Comparison of ENCODE assay signal across 8 cellular contexts in genomic region chr2:26300234-26300641, GRCh38. TPM values are rescaled to one million over a fixed set of nuclear protein-coding genes. Genes with fewer than 3 reads are reported as not detected.
DNase-seq lines count a peak whose midpoint lies in the region; ATAC-seq and TF ChIP-seq lines count a peak whose summit lies in the region.

No MANE protein-coding gene starts in this region.

- no peak for ATAC-seq in activated CD8-positive, alpha-beta memory T cell treated with anti-CD3 and anti-CD28 coated beads, Interleukin-2, amount 10 ng/mL, durations not matched to agents 7 days and 5 days
- no peak for ATAC-seq in HG03378 (IDR thresholded peaks at IDR 0.05; ENCODE audit: unreplicated experiment)

- peak overlapping the region in 1 of 2 donors; percentile 15 for H3K4me3 ChIP-seq in CD4-positive, alpha-beta memory T cell (ENCODE audit: low read length in 2 of 2)
- H3K4me3 ChIP-seq in SJSA1 = peak overlapping the region; percentile 37
- H3K4me3 ChIP-seq in fibroblast of the aortic adventitia (ENCODE audit: low read depth, low read length) = peak overlapping the region; percentile 64
- H3K4me3 ChIP-seq in trophoblast cell (ENCODE audit: low read depth, low read length) = no peak overlapping the region

- H3K79me1 ChIP-seq in trophoblast cell (ENCODE audit: low read length) = peaks cover 20% of the 10 kb centered on the region

- no peak overlapping the region for H3K9ac ChIP-seq in trophoblast cell (ENCODE audit: low read length)

- CTCF ChIA-PET in CD4-positive, alpha-beta memory T cell (lab: Charles Lee; ENCODE audit: partially characterized antibody) = interaction anchor here (0.6 to 1.7 kb wide), 3 partner anchors 9 to 56 kb away, joined by 3 to 8 read pairs (median 6); partner anchors contain the start of genes HADHA and HADHB
- CTCF ChIA-PET in activated CD8-positive, alpha-beta memory T cell treated with anti-CD3 and anti-CD28 coated beads, Interleukin-2, amount 10 ng/mL, durations not matched to agents 7 days and 5 days (lab: Charles Lee) = no interaction called here

- POLR2A ChIA-PET in CD4-positive, alpha-beta memory T cell (lab: Charles Lee; ENCODE audit: partially characterized antibody) = interaction anchor here (0.6 to 3.6 kb wide), 8 partner anchors 8 to 1507 kb away, joined by 3 to 32 read pairs (median 4); partner anchors contain the start of genes ADGRF3, HADHA, HADHB and PTRHD1

- H2BK5ac ChIP-seq in trophoblast cell (ENCODE audit: low read depth, low read length, poor library complexity) = peak overlapping the region; percentile 49

- peak overlapping the region; percentile 85 for H2BK12ac ChIP-seq in trophoblast cell (ENCODE audit: low read length)

- peak overlapping the region; percentile 88 for H2AFZ ChIP-seq in trophoblast cell (ENCODE audit: insufficient read depth, low read length, poor library complexity)

- H4K12ac ChIP-seq in trophoblast cell (ENCODE audit: low read depth, low read length) = peak overlapping the region; percentile 64

- no peaks in the 10 kb centered on the region for H3K4me1 Mint-ChIP-seq in CD4-positive, alpha-beta memory T cell
- H3K4me1 Mint-ChIP-seq in activated CD8-positive, alpha-beta memory T cell treated with anti-CD3 and anti-CD28 coated beads, Interleukin-2, amount 10 ng/mL, durations not matched to agents 7 days and 5 days = no peaks in the 10 kb centered on the region

- in situ Hi-C loops in GM13977 (cut with MboI; ENCODE audit: low pct_unique_long_range_greater_than_20kb, low sequenced_read_pairs, unreplicated experiment) = no loop called here

- H3K27me3 ChIP-seq in CD4-positive, alpha-beta memory T cell (ENCODE audit: insufficient read depth, low read length) = no peaks in the 10 kb centered on the region
- no peaks in the 10 kb centered on the region for H3K27me3 ChIP-seq in SJSA1 (replicated peaks)
- no peaks in the 10 kb centered on the region for H3K27me3 ChIP-seq in trophoblast cell (ENCODE audit: insufficient read depth, low read length)

- no peaks in the 10 kb centered on the region for H3K36me3 Mint-ChIP-seq in CD4-positive, alpha-beta memory T cell
- no peaks in the 10 kb centered on the region for H3K36me3 Mint-ChIP-seq in activated CD8-positive, alpha-beta memory T cell treated with anti-CD3 and anti-CD28 coated beads, Interleukin-2, amount 10 ng/mL, durations not matched to agents 7 days and 5 days

- peak overlapping the region; percentile 65 for H3K4me2 ChIP-seq in trophoblast cell (ENCODE audit: low read length)

- H3K27ac Mint-ChIP-seq in CD4-positive, alpha-beta memory T cell = no peak overlapping the region
- H3K27ac Mint-ChIP-seq in activated CD8-positive, alpha-beta memory T cell treated with anti-CD3 and anti-CD28 coated beads, Interleukin-2, amount 10 ng/mL, durations not matched to agents 7 days and 5 days = no peak overlapping the region

- H4K91ac ChIP-seq in trophoblast cell (ENCODE audit: low read depth, low read length) = peak overlapping the region; percentile 28

- no peak overlapping the region for H3K18ac ChIP-seq in trophoblast cell (ENCODE audit: low read length)

- peak overlapping the region; percentile 15 for H2BK120ac ChIP-seq in trophoblast cell (ENCODE audit: insufficient read depth, low read length, poor library complexity)

- H3K79me2 ChIP-seq in trophoblast cell (ENCODE audit: control insufficient read depth, insufficient read depth, low read length, poor library complexity) = peaks cover 3% of the 10 kb centered on the region

- no peak overlapping the region for H3K27ac ChIP-seq in CD4-positive, alpha-beta memory T cell (ENCODE audit: low read depth, low read length)
- H3K27ac ChIP-seq in SJSA1 (peak overlapping the region; percentile 76), trophoblast cell (ENCODE audit: low read depth, low read length) (peak overlapping the region; percentile 94)

- H3K36me3 ChIP-seq in CD4-positive, alpha-beta memory T cell (ENCODE audit: insufficient read depth, low read length) = no peaks in the 10 kb centered on the region
- no peaks in the 10 kb centered on the region for H3K36me3 ChIP-seq in SJSA1
- no peaks in the 10 kb centered on the region for H3K36me3 ChIP-seq in trophoblast cell (ENCODE audit: control insufficient read depth in 1 of 2, insufficient read depth in 2 of 2, low read length in 2 of 2)

- peak overlapping the region; percentile 69 for H4K8ac ChIP-seq in trophoblast cell (ENCODE audit: low read depth, low read length)

- no peak for TF ChIP-seq CTCF in fibroblast of the aortic adventitia (IDR thresholded peaks at IDR 0.05; ENCODE audit: insufficient read depth, low read length)
- no peak for TF ChIP-seq CTCF in GM13977 (IDR thresholded peaks at IDR 0.05; ENCODE audit: extremely low read depth, insufficient read depth, missing control alignments)

- H2AK5ac ChIP-seq in trophoblast cell (ENCODE audit: low read length) = no peak overlapping the region

- H3K23ac ChIP-seq in trophoblast cell (ENCODE audit: low read length) = no peak overlapping the region

- H3K4ac ChIP-seq in trophoblast cell (ENCODE audit: low read depth, low read length) = peak overlapping the region; percentile 41

- intact Hi-C loops in CD4-positive, alpha-beta memory T cell (cut with micrococcal nuclease) = no loop called here

- no peaks in the 10 kb centered on the region for H3K9me3 ChIP-seq in CD4-positive, alpha-beta memory T cell (ENCODE audit: control insufficient read depth in 1 of 2, low read length in 2 of 2)
- H3K9me3 ChIP-seq in SJSA1 (replicated peaks) = no peaks in the 10 kb centered on the region
- peaks cover 3% of the 10 kb centered on the region for H3K9me3 ChIP-seq in trophoblast cell (ENCODE audit: insufficient read depth, low read depth, low read length)

- DNase-seq in CD4-positive, alpha-beta memory T cell = peak in 3 of 5 donors; percentile 16 to 31 (median 19)
- DNase-seq in SJSA1 (ENCODE audit: low read depth in 1 of 2, low spot score in 2 of 2) (peak in 1 of 2 experiments; percentile 31), fibroblast of the aortic adventitia (ENCODE audit: low read depth) (peak; percentile 50), trophoblast cell (no peak), GM13977 (ENCODE audit: low spot score) (no peak), RKO (ENCODE audit: low spot score) (no peak)
- no peak for DNase-seq in activated CD8-positive, alpha-beta memory T cell treated with anti-CD3 and anti-CD28 coated beads, Interleukin-2, amount 10 ng/mL, durations not matched to agents 7 days and 5 days

- H3K4me1 ChIP-seq in CD4-positive, alpha-beta memory T cell (ENCODE audit: insufficient read depth, low read length) = peaks cover 14% of the 10 kb centered on the region
- H3K4me1 ChIP-seq in SJSA1 (replicated peaks) (peaks cover 11% of the 10 kb centered on the region), trophoblast cell (ENCODE audit: control insufficient read depth in 1 of 2, insufficient read depth in 2 of 2, low read length in 2 of 2) (peaks cover 20 to 23% of the 10 kb centered on the region in 2 experiments)

- H3K4me3 Mint-ChIP-seq in CD4-positive, alpha-beta memory T cell = no peak overlapping the region
- H3K4me3 Mint-ChIP-seq in activated CD8-positive, alpha-beta memory T cell treated with anti-CD3 and anti-CD28 coated beads, Interleukin-2, amount 10 ng/mL, durations not matched to agents 7 days and 5 days = no peak overlapping the region

- WGBS in trophoblast cell (ENCODE audit: extremely low coverage, insufficient coverage, insufficient read length) = no CpG with 5 or more reads among the region's 12 CpGs

- H3K9me3 Mint-ChIP-seq in CD4-positive, alpha-beta memory T cell = no peaks in the 10 kb centered on the region
- H3K9me3 Mint-ChIP-seq in activated CD8-positive, alpha-beta memory T cell treated with anti-CD3 and anti-CD28 coated beads, Interleukin-2, amount 10 ng/mL, durations not matched to agents 7 days and 5 days (ENCODE audit: low read depth) = no peaks in the 10 kb centered on the region

- H3K27me3 Mint-ChIP-seq in CD4-positive, alpha-beta memory T cell = no peaks in the 10 kb centered on the region
- peaks cover 16% of the 10 kb centered on the region for H3K27me3 Mint-ChIP-seq in activated CD8-positive, alpha-beta memory T cell treated with anti-CD3 and anti-CD28 coated beads, Interleukin-2, amount 10 ng/mL, durations not matched to agents 7 days and 5 days

- H3K14ac ChIP-seq in trophoblast cell (ENCODE audit: low read length) = peak overlapping the region; percentile 42

RNA-seq across cellular contexts. Expression of gene SELENOI, which starts 45.7 kb away (rescaled TPM):
- 10 to 100 TPM; 19.6 to 20.0 TPM for total RNA-seq in CD4-positive, alpha-beta memory T cell
- 1 to 10 TPM; 2.7 to 3.1 TPM for polyA plus RNA-seq in CD4-positive, alpha-beta memory T cell
- 10.1 and 17.6 TPM in 2 replicates for total RNA-seq in SJSA1 (2014; rRNA removed; shearing (Covaris generic))
- total RNA-seq in fibroblast of the aortic adventitia (ENCODE audit: low replicate concordance) = 13.1 and 14.6 TPM in 2 replicates
- polyA plus RNA-seq in trophoblast cell (2013) = 13.7 and 14.1 TPM in 2 replicates
- total RNA-seq in activated CD8-positive, alpha-beta memory T cell treated with anti-CD3 and anti-CD28 coated beads, Interleukin-2, amount 10 ng/mL, durations not matched to agents 7 days and 5 days = 10 to 100 TPM; 38.4 to 41.3 TPM

RNA-seq across cellular contexts. Expression of gene ADGRF3, which starts 46.4 kb away (rescaled TPM):
- total RNA-seq in CD4-positive, alpha-beta memory T cell = 1 to 10 TPM in 1 of 2 experiments, under 1 TPM in 1; 0.97 to 1.7 TPM
- under 1 TPM in 1 of 2 donors, not detected in 1; 0.14 TPM for polyA plus RNA-seq in CD4-positive, alpha-beta memory T cell
- 0.18 and 1.1 TPM in 2 replicates for total RNA-seq in SJSA1 (2014; rRNA removed; shearing (Covaris generic))
- 0.09 TPM in 1 of 2 replicates, not detected in the other for total RNA-seq in fibroblast of the aortic adventitia (ENCODE audit: low replicate concordance)
- 0.01 and 0.03 TPM in 2 replicates for polyA plus RNA-seq in trophoblast cell (2013)
- 1 to 10 TPM; 3.7 to 4.6 TPM for total RNA-seq in activated CD8-positive, alpha-beta memory T cell treated with anti-CD3 and anti-CD28 coated beads, Interleukin-2, amount 10 ng/mL, durations not matched to agents 7 days and 5 days

RNA-seq across cellular contexts. Expression of gene HADHB, which starts 55.5 kb away (rescaled TPM):
- total RNA-seq in CD4-positive, alpha-beta memory T cell = 10 to 100 TPM; 58.8 to 67.1 TPM
- polyA plus RNA-seq in CD4-positive, alpha-beta memory T cell = 100 to 1,000 TPM in 1 of 2 donors, 10 to 100 TPM in 1; 95.0 to 115 TPM
- 73.0 and 74.3 TPM in 2 replicates for total RNA-seq in SJSA1 (2014; rRNA removed; shearing (Covaris generic))
- total RNA-seq in fibroblast of the aortic adventitia (ENCODE audit: low replicate concordance) = 102 and 107 TPM in 2 replicates
- 45.9 and 46.1 TPM in 2 replicates for polyA plus RNA-seq in trophoblast cell (2013)
- total RNA-seq in activated CD8-positive, alpha-beta memory T cell treated with anti-CD3 and anti-CD28 coated beads, Interleukin-2, amount 10 ng/mL, durations not matched to agents 7 days and 5 days = 10 to 100 TPM; 55.8 to 83.5 TPM

RNA-seq across cellular contexts. Expression of gene HADHA, which starts 55.8 kb away (rescaled TPM):
- 10 to 100 TPM; 89.1 to 93.6 TPM for total RNA-seq in CD4-positive, alpha-beta memory T cell
- 100 to 1,000 TPM; 119 to 126 TPM for polyA plus RNA-seq in CD4-positive, alpha-beta memory T cell
- total RNA-seq in SJSA1 (2014; rRNA removed; shearing (Covaris generic)) = 111 and 114 TPM in 2 replicates
- total RNA-seq in fibroblast of the aortic adventitia (ENCODE audit: low replicate concordance) = 135 and 174 TPM in 2 replicates
- 73.1 TPM in 2 replicates for polyA plus RNA-seq in trophoblast cell (2013)
- total RNA-seq in activated CD8-positive, alpha-beta memory T cell treated with anti-CD3 and anti-CD28 coated beads, Interleukin-2, amount 10 ng/mL, durations not matched to agents 7 days and 5 days = 100 to 1,000 TPM; 117 to 145 TPM

Comparison
In these comparisons a context has a peak if more than half of its experiments do, and no peak if none do; other contexts are left out.
1. DNase-seq: peak in CD4-positive, alpha-beta memory T cell (3 of 5) and fibroblast of the aortic adventitia (single experiment); none in trophoblast cell (0 of 2), GM13977 (single experiment), RKO (single experiment) and activated CD8-positive, alpha-beta memory T cell treated with anti-CD3 and anti-CD28 coated beads, Interleukin-2, amount 10 ng/mL, durations not matched to agents 7 days and 5 days (single experiment).